Comparison of ENCODE assay signal across 8 cellular contexts in the genomic region with DNA sequence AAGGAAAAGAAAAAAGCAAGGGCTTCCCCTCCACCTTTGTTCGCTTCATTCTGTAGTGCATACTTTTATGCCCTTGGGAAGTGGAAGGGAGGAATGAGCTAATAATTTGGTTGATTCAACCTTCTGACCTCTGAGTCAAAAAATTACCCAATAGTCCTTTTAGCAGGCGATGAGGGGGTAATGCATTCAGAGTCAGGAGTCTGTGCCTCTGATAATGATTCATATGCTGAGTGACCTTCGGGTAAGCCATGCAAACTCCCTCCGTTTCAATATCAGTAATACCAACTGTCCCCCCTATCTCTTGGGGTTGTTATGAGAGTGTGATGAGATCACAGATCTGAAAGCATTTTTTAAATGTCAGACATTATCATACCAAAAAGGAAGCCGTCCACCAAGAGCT. TPM values are rescaled to one million over a fixed set of nuclear protein-coding genes. Genes with fewer than 3 reads are reported as not detected.
DNase-seq lines count a peak whose midpoint lies in the region; ATAC-seq, FAIRE-seq and TF ChIP-seq lines count a peak whose summit lies in the region.

No MANE protein-coding gene starts in this region.

- POLR2A ChIA-PET in AG04450 (lab: Yijun Ruan, JAX): interaction anchor here (0.9 to 1.3 kb wide), 3 partner anchors 44 to 56 kb away, joined by 3 to 8 read pairs (median 3); no protein-coding TSS in a partner anchor

- H3K9me3 Mint-ChIP-seq in activated naive CD4-positive, alpha-beta T cell treated with anti-CD3 and anti-CD28 coated beads for 36 hours: peaks cover 2% of the 10 kb centered on the region

- in situ Hi-C loops in astrocyte of the spinal cord (cut with HindIII; ENCODE audit: low sequenced_read_pairs): no loop called here

- H3K27me3 Mint-ChIP-seq in activated naive CD4-positive, alpha-beta T cell treated with anti-CD3 and anti-CD28 coated beads for 36 hours (ENCODE audit: low read depth): no peaks in the 10 kb centered on the region

- no peak for FAIRE-seq in urothelium cell line (lab: Jason Lieb, UNC)

- ATAC-seq in GM19324 (IDR thresholded peaks at IDR 0.05; ENCODE audit: low FRiP score, unreplicated experiment): peak; percentile 89
- ATAC-seq in HG03135 (IDR thresholded peaks at IDR 0.05; ENCODE audit: unreplicated experiment): peak; percentile 99

- H3K27ac Mint-ChIP-seq in activated naive CD4-positive, alpha-beta T cell treated with anti-CD3 and anti-CD28 coated beads for 36 hours: no peak overlapping the region

- H3K4me3 Mint-ChIP-seq in activated naive CD4-positive, alpha-beta T cell treated with anti-CD3 and anti-CD28 coated beads for 36 hours: no peak overlapping the region

- intact Hi-C loops in activated naive CD4-positive, alpha-beta T cell treated with anti-CD3 and anti-CD28 coated beads for 36 hours (cut with micrococcal nuclease): no loop called here

- DNase-seq in AG04450 (ENCODE audit: low read depth, low spot score) (peak; percentile 20), astrocyte of the spinal cord (ENCODE audit: low read depth, low spot score) (peak; percentile 33), urothelium cell line (ENCODE audit: low spot score) (peak; percentile 1), DMS 273 (lab: John Stamatoyannopoulos, UW; ENCODE audit: unreplicated experiment) (no peak), C1 segment of cervical spinal cord (lab: John Stamatoyannopoulos, UW) (no peak)
- no peak for DNase-seq in activated naive CD4-positive, alpha-beta T cell treated with anti-CD3 and anti-CD28 coated beads for 36 hours

- no peaks in the 10 kb centered on the region for H3K36me3 Mint-ChIP-seq in activated naive CD4-positive, alpha-beta T cell treated with anti-CD3 and anti-CD28 coated beads for 36 hours (ENCODE audit: low read depth)

- CTCF ChIA-PET in AG04450 (lab: Charles Lee): interaction anchor here (0.7 kb wide), 1 partner anchor 82 kb away, joined by 4 read pairs; no protein-coding TSS in a partner anchor
- CTCF ChIA-PET in activated naive CD4-positive, alpha-beta T cell treated with anti-CD3 and anti-CD28 coated beads for 36 hours (lab: Charles Lee): no interaction called here

- H3K9me3 ChIP-seq in AG04450 (ENCODE audit: control insufficient read depth, insufficient read depth, low read length): no peaks in the 10 kb centered on the region

- TF ChIP-seq CTCF in AG04450 (IDR thresholded peaks at IDR 0.05; ENCODE audit: low read depth, low read length) (no peak), astrocyte of the spinal cord (IDR thresholded peaks at IDR 0.05; ENCODE audit: low read depth, low read length) (no peak)

- H3K4me3 ChIP-seq in AG04450 (ENCODE audit: low read depth, low read length) (no peak overlapping the region), astrocyte of the spinal cord (ENCODE audit: low read depth, low read length) (no peak overlapping the region)

- no peaks in the 10 kb centered on the region for H3K27me3 ChIP-seq in AG04450 (ENCODE audit: control insufficient read depth, insufficient read depth, low read length)

- H3K27ac ChIP-seq in AG04450 (ENCODE audit: low read depth, low read length): peak overlapping the region; percentile 39

- no peaks in the 10 kb centered on the region for H3K4me1 Mint-ChIP-seq in activated naive CD4-positive, alpha-beta T cell treated with anti-CD3 and anti-CD28 coated beads for 36 hours (ENCODE audit: low read depth)

RNA-seq across cellular contexts. Expression of gene ACSL4, which starts 41.6 kb away (rescaled TPM):
- polyA plus RNA-seq in AG04450 (2011; rRNA removed): 124 and 157 TPM in 2 replicates
- 223 and 230 TPM in 2 replicates for polyA minus RNA-seq in AG04450 (2011; rRNA and poly(A)+ RNA removed)
- 10 to 100 TPM; 58.5 to 58.8 TPM for total RNA-seq in activated naive CD4-positive, alpha-beta T cell treated with anti-CD3 and anti-CD28 coated beads for 36 hours

Comparison
In these comparisons a context has a peak if more than half of its experiments do, and no peak if none do; other contexts are left out.
1. DNase-seq: peak in AG04450 (single experiment), astrocyte of the spinal cord (single experiment) and urothelium cell line (single experiment); none in DMS 273 (single experiment), activated naive CD4-positive, alpha-beta T cell treated with anti-CD3 and anti-CD28 coated beads for 36 hours (single experiment) and C1 segment of cervical spinal cord (0 of 14).